ENCODE assay signal across 33 cellular contexts in the genomic region with DNA sequence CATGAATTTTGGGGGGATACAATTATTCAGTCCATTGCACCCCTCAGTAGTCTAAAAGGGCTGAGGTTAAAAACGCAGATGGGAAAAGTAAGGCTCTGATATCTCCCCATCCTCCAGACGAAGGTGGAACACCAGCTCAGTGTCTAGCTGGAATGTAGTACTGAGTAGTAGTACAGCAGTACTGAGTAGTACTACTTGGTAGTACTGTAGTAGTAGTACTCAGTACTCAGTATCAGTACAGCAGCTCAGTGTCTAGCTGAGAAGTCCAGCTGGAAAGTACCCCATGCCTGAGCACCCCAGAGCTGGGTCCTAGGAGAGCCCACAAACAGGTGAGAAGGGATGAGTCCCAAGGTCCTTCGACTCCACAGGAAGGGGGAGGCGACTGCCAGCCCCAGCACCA.
"Had no signal": no experiment of that assay in that cellular context is flagged by ENCODE, and none has a peak within 500 bp of the region (broad histone marks: within the 10 kb centered on the region; RNA-seq: fewer than 3 reads in every experiment).

No MANE protein-coding gene starts in this region.

- H3K27ac Mint-ChIP-seq: activated B cell treated with CpG ODN at 0.5 μM for 24 hours; activated CD4-positive, alpha-beta memory T cell treated with anti-CD3 and anti-CD28 coated beads, Interleukin-2, amount 10 ng/mL, durations not matched to agents 7 days and 5 days; activated naive CD4-positive, alpha-beta T cell treated with anti-CD3 and anti-CD28 coated beads for 36 hours; activated naive CD4-positive, alpha-beta T cell treated with anti-CD3 and anti-CD28 coated beads, Interleukin-2, amount 50 U/mL, for 24 hours; activated naive CD8-positive, alpha-beta T cell treated with anti-CD3 and anti-CD28 coated beads for 36 hours; activated naive CD8-positive, alpha-beta T cell treated with anti-CD3 and anti-CD28 coated beads, Interleukin-2, amount 50 U/mL, for 24 hours; activated T-cell treated with anti-CD3 and anti-CD28 coated beads, Interleukin-2, amount 50 U/mL, for 24 hours; activated T-cell treated with anti-CD3 and anti-CD28 coated beads, Interleukin-2, amount 50 U/mL, for 72 hours; activated T-helper 2 cell treated with anti-CD3 and anti-CD28 coated beads, Interferon-gamma antibody, Interleukin-2, Interleukin-4, amounts not matched to agents 10 μg/mL and 5 μg/mL and 100 μg/mL, durations not matched to agents 14 hours and 24 hours and 36 hours; T-helper 17 cell; T-helper 2 cell treated with Interferon-gamma antibody and Interleukin-4, amounts not matched to agents 5 μg/mL and 100 μg/mL, for 36 hours had no signal

- H3K4me3 Mint-ChIP-seq: activated B cell treated with CpG ODN at 0.5 μM for 24 hours; activated CD4-positive, alpha-beta memory T cell treated with anti-CD3 and anti-CD28 coated beads, Interleukin-2, amount 10 ng/mL, durations not matched to agents 7 days and 5 days; activated naive CD4-positive, alpha-beta T cell treated with anti-CD3 and anti-CD28 coated beads for 36 hours; activated naive CD4-positive, alpha-beta T cell treated with anti-CD3 and anti-CD28 coated beads, Interleukin-2, amount 50 U/mL, for 24 hours; activated naive CD8-positive, alpha-beta T cell treated with anti-CD3 and anti-CD28 coated beads for 36 hours; activated naive CD8-positive, alpha-beta T cell treated with anti-CD3 and anti-CD28 coated beads, Interleukin-2, amount 50 U/mL, for 24 hours; activated T-cell treated with anti-CD3 and anti-CD28 coated beads, Interleukin-2, amount 50 U/mL, for 24 hours; activated T-cell treated with anti-CD3 and anti-CD28 coated beads, Interleukin-2, amount 50 U/mL, for 72 hours; effector memory CD8-positive, alpha-beta T cell; T-helper 17 cell; T-helper 2 cell treated with Interferon-gamma antibody and Interleukin-4, amounts not matched to agents 5 μg/mL and 100 μg/mL, for 36 hours had no signal

- H3K36me3 Mint-ChIP-seq: activated naive CD4-positive, alpha-beta T cell treated with anti-CD3 and anti-CD28 coated beads, Interleukin-2, amount 50 U/mL, for 24 hours; activated naive CD8-positive, alpha-beta T cell treated with anti-CD3 and anti-CD28 coated beads for 36 hours had no signal

- H3K36me3 ChIP-seq: adrenal gland, esophagus muscularis mucosa, gastrocnemius medialis, heart right ventricle, WERI-Rb-1 had no signal

- H3K4me1 Mint-ChIP-seq: activated naive CD4-positive, alpha-beta T cell treated with anti-CD3 and anti-CD28 coated beads, Interleukin-2, amount 50 U/mL, for 24 hours; T-helper 17 cell had no signal

- DNase-seq: activated B cell treated with CpG ODN at 0.5 μM for 24 hours; activated CD4-positive, alpha-beta memory T cell treated with anti-CD3 and anti-CD28 coated beads, Interleukin-2, amount 10 ng/mL, durations not matched to agents 7 days and 5 days; activated CD4-positive, alpha-beta T cell treated with anti-CD3 and anti-CD28 coated beads for 48 hours; activated CD8-positive, alpha-beta memory T cell treated with anti-CD3 and anti-CD28 coated beads, Interleukin-2, amount 50 U/mL, for 48 hours; activated effector memory CD4-positive, alpha-beta T cell treated with anti-CD3 and anti-CD28 coated beads, Interleukin-2, amount 50 U/mL, for 16 hours; activated naive CD4-positive, alpha-beta T cell treated with anti-CD3 and anti-CD28 coated beads for 36 hours; activated naive CD8-positive, alpha-beta T cell treated with anti-CD3 and anti-CD28 coated beads for 36 hours; activated naive CD8-positive, alpha-beta T cell treated with anti-CD3 and anti-CD28 coated beads, Interleukin-2, amount 50 U/mL, for 24 hours; activated T-cell treated with anti-CD3 and anti-CD28 coated beads for 4 hours; activated T-cell treated with anti-CD3 and anti-CD28 coated beads, Interleukin-2, amount 50 U/mL, for 24 hours; activated T-cell treated with anti-CD3 and anti-CD28 coated beads, Interleukin-2, amount 50 U/mL, for 72 hours; adrenal gland; amygdala; aorta; body of pancreas; caudate nucleus; cortex of kidney; dermis blood vessel endothelial cell; effector CD4-positive, alpha-beta T cell; effector memory CD8-positive, alpha-beta T cell; erythroblast; foreskin keratinocyte; gastrocnemius medialis; heart right ventricle; T-helper 1 cell; T-helper 17 cell; T1000; WERI-Rb-1 had no signal

- H3K4me1 ChIP-seq: body of pancreas, foreskin keratinocyte, gastrocnemius medialis had no signal

- H3K27me3 ChIP-seq: adrenal gland, body of pancreas, esophagus muscularis mucosa, foreskin keratinocyte, gastrocnemius medialis, heart right ventricle had no signal

- ATAC-seq: activated CD4-positive, CD25-positive, alpha-beta regulatory T cell treated with anti-CD3 and anti-CD28 coated beads, Interleukin-2, amount 50 U/mL, for 24 hours; activated naive CD8-positive, alpha-beta T cell treated with anti-CD3 and anti-CD28 coated beads, Interleukin-2, amount 50 U/mL, for 24 hours; body of pancreas; effector memory CD8-positive, alpha-beta T cell; foreskin keratinocyte; gastrocnemius medialis; heart right ventricle; T-helper 17 cell had no signal

- H3K27ac ChIP-seq: adrenal gland, body of pancreas, esophagus muscularis mucosa, foreskin keratinocyte, gastrocnemius medialis, heart right ventricle, WERI-Rb-1 had no signal

- H3K9me3 ChIP-seq: adrenal gland, body of pancreas, esophagus muscularis mucosa, gastrocnemius medialis, heart right ventricle had no signal

- H3K9me3 Mint-ChIP-seq: activated B cell treated with CpG ODN at 0.5 μM for 24 hours; activated CD4-positive, alpha-beta memory T cell treated with anti-CD3 and anti-CD28 coated beads, Interleukin-2, amount 10 ng/mL, durations not matched to agents 7 days and 5 days; activated naive CD4-positive, alpha-beta T cell treated with anti-CD3 and anti-CD28 coated beads for 36 hours; activated naive CD4-positive, alpha-beta T cell treated with anti-CD3 and anti-CD28 coated beads, Interleukin-2, amount 50 U/mL, for 24 hours; activated naive CD8-positive, alpha-beta T cell treated with anti-CD3 and anti-CD28 coated beads for 36 hours; activated naive CD8-positive, alpha-beta T cell treated with anti-CD3 and anti-CD28 coated beads, Interleukin-2, amount 50 U/mL, for 24 hours; activated T-cell treated with anti-CD3 and anti-CD28 coated beads, Interleukin-2, amount 50 U/mL, for 24 hours; activated T-cell treated with anti-CD3 and anti-CD28 coated beads, Interleukin-2, amount 50 U/mL, for 72 hours; activated T-helper 2 cell treated with anti-CD3 and anti-CD28 coated beads, Interferon-gamma antibody, Interleukin-2, Interleukin-4, amounts not matched to agents 10 μg/mL and 5 μg/mL and 100 μg/mL, durations not matched to agents 14 hours and 24 hours and 36 hours; effector memory CD8-positive, alpha-beta T cell; T-helper 2 cell treated with Interferon-gamma antibody and Interleukin-4, amounts not matched to agents 5 μg/mL and 100 μg/mL, for 36 hours had no signal

- H3K27me3 Mint-ChIP-seq: activated B cell treated with CpG ODN at 0.5 μM for 24 hours; activated CD4-positive, alpha-beta memory T cell treated with anti-CD3 and anti-CD28 coated beads, Interleukin-2, amount 10 ng/mL, durations not matched to agents 7 days and 5 days; activated naive CD4-positive, alpha-beta T cell treated with anti-CD3 and anti-CD28 coated beads, Interleukin-2, amount 50 U/mL, for 24 hours; activated naive CD8-positive, alpha-beta T cell treated with anti-CD3 and anti-CD28 coated beads for 36 hours; activated naive CD8-positive, alpha-beta T cell treated with anti-CD3 and anti-CD28 coated beads, Interleukin-2, amount 50 U/mL, for 24 hours; activated T-cell treated with anti-CD3 and anti-CD28 coated beads, Interleukin-2, amount 50 U/mL, for 24 hours; effector memory CD8-positive, alpha-beta T cell; T-helper 17 cell had no signal

- H3K4me3 ChIP-seq: adrenal gland, body of pancreas, esophagus muscularis mucosa, gastrocnemius medialis, heart right ventricle had no signal
